In the genomic region with DNA sequence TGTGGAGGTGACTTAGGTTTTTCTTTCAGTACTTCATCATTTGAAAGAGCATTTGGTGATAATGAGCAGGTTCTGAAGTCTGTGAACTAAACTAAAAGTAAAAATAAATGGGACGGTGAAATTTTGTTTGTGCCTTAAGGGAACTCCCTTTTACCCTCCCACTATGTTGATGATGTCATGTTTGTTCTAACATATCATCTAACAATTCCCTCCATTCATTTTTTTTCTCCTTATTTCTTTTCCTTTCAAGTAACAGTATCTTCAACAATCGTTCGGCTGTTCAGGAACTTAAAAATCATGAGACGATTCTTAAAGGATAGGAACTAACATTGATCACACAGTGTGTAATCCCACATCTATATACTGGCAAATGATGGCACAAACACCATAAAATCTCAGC, we compare ENCODE assay signal across 18 cellular contexts. TPM values are rescaled to one million over a fixed set of nuclear protein-coding genes. Genes with fewer than 3 reads are reported as not detected.
A peak's percentile ranks its signal among the peaks of the same experiment; 100 is the strongest.
DNase-seq lines count a peak whose midpoint lies in the region; ATAC-seq, FAIRE-seq and TF ChIP-seq lines count a peak whose summit lies in the region.
"Had no signal": no experiment of that assay in that cellular context is flagged by ENCODE, and none has a peak within 500 bp of the region (broad histone marks: within the 10 kb centered on the region; RNA-seq: fewer than 3 reads in every experiment).

No MANE protein-coding gene starts in this region.

- intact Hi-C loops in K562 (cut with micrococcal nuclease) (no loop called here), posterior vena cava (cut with DNase I) (no loop called here)

- H3K9me3 ChIP-seq in HEK293 (ENCODE audit: control insufficient read depth, insufficient read depth, low read depth, low read length): no peaks in the 10 kb centered on the region
- no peaks in the 10 kb centered on the region for H3K9me3 ChIP-seq in K562 (replicated peaks; ENCODE audit: control insufficient read depth, insufficient read depth, low read depth, low read length)
- no peaks in the 10 kb centered on the region for H3K9me3 ChIP-seq in mesenchymal stem cell (ENCODE audit: control insufficient read depth, low read length)
- H3K9me3 ChIP-seq: SJSA1 had no signal

- H3K4me1 ChIP-seq in HEK293 (ENCODE audit: control insufficient read depth, insufficient read depth, low read length) (no peaks in the 10 kb centered on the region; the same call in 1 of the 2 replicates), K562 (replicated peaks in 1 of 2; ENCODE audit: control insufficient read depth in 2 of 2, insufficient read depth in 2 of 2, low read length in 2 of 2) (no peaks in the 10 kb centered on the region; a peak in 2 of 5 replicates), mesenchymal stem cell (ENCODE audit: control insufficient read depth, insufficient read depth, low read depth, low read length) (peaks cover 2% of the 10 kb centered on the region)
- H3K4me1 ChIP-seq: SJSA1 had no signal

- no peak overlapping the region for H3K4ac ChIP-seq in mesenchymal stem cell (ENCODE audit: low read depth in 1 of 2, low read length in 2 of 2)

- H3K27me3 Mint-ChIP-seq in T-helper 2 cell treated with Interferon-gamma antibody and Interleukin-4, amounts not matched to agents 5 μg/mL and 100 μg/mL, for 36 hours (ENCODE audit: low read depth): peaks cover 2% of the 10 kb centered on the region

- no peak overlapping the region for H3K4me3 Mint-ChIP-seq in T-helper 2 cell treated with Interferon-gamma antibody and Interleukin-4, amounts not matched to agents 5 μg/mL and 100 μg/mL, for 36 hours
- H3K4me3 Mint-ChIP-seq: CD14-positive monocyte had no signal

- no peaks in the 10 kb centered on the region for H3K79me1 ChIP-seq in mesenchymal stem cell (replicated peaks; ENCODE audit: low read length, poor library complexity, severe bottlenecking)

- H3K4me3 ChIP-seq in HEK293 (ENCODE audit: low read depth, low read length) (no peak overlapping the region), K562 (no peak overlapping the region), mesenchymal stem cell (ENCODE audit: insufficient read depth in 1 of 2, low read depth in 1 of 2, low read length in 2 of 2) (no peak overlapping the region)
- H3K4me3 ChIP-seq: MG63, SJSA1 had no signal

- peaks cover 3% of the 10 kb centered on the region for H3K9me3 Mint-ChIP-seq in T-helper 2 cell treated with Interferon-gamma antibody and Interleukin-4, amounts not matched to agents 5 μg/mL and 100 μg/mL, for 36 hours

- H3K4me2 ChIP-seq in K562 (ENCODE audit: insufficient read depth, low read length) (no peak overlapping the region), mesenchymal stem cell (ENCODE audit: low read length, poor library complexity, severe bottlenecking) (no peak overlapping the region)

- H3K36me3 ChIP-seq in HEK293 (ENCODE audit: control insufficient read depth in 2 of 2, insufficient read depth in 1 of 2, low read length in 2 of 2) (no peaks in the 10 kb centered on the region), K562 (ENCODE audit: control insufficient read depth, insufficient read depth, low read length) (no peaks in the 10 kb centered on the region), mesenchymal stem cell (ENCODE audit: control insufficient read depth in 1 of 2, insufficient read depth in 2 of 2, low read depth in 1 of 2, low read length in 2 of 2) (no peaks in the 10 kb centered on the region)
- H3K36me3 ChIP-seq: MG63, SJSA1 had no signal

- H3K9ac ChIP-seq in K562 (ENCODE audit: insufficient read depth in 1 of 2, low read depth in 2 of 2, low read length in 2 of 2): no peak overlapping the region
- H3K9ac ChIP-seq in mesenchymal stem cell (ENCODE audit: low read length): no peak overlapping the region

- H2BK15ac ChIP-seq in mesenchymal stem cell (ENCODE audit: low read depth, poor library complexity, severe bottlenecking): no peak overlapping the region

- H2BK12ac ChIP-seq in mesenchymal stem cell (ENCODE audit: low read length in 2 of 2): no peak overlapping the region

- H3K18ac ChIP-seq in mesenchymal stem cell (ENCODE audit: low read depth in 1 of 2, low read length in 2 of 2): no peak overlapping the region

- no peak overlapping the region for H3K23ac ChIP-seq in mesenchymal stem cell (ENCODE audit: low read length in 2 of 2)

- no peak overlapping the region for H3K14ac ChIP-seq in mesenchymal stem cell (ENCODE audit: low read length in 2 of 2)

- H3K27ac Mint-ChIP-seq in T-helper 2 cell treated with Interferon-gamma antibody and Interleukin-4, amounts not matched to agents 5 μg/mL and 100 μg/mL, for 36 hours: no peak overlapping the region
- H3K27ac Mint-ChIP-seq: CD14-positive monocyte had no signal

- no peak for TF ChIP-seq RAD21 in K562 (CRISPR knock-in tag; conservative IDR thresholded peaks at IDR 0.05 in 1 of 2, IDR thresholded peaks at IDR 0.05 in 1 of 2)

- BruUV-seq in K562 (replicated peaks; lab: Mats Ljungman, UMichigan): no TSS peak

- no peaks in the 10 kb centered on the region for H3K36me3 Mint-ChIP-seq in T-helper 2 cell treated with Interferon-gamma antibody and Interleukin-4, amounts not matched to agents 5 μg/mL and 100 μg/mL, for 36 hours (ENCODE audit: low read depth)
- H3K36me3 Mint-ChIP-seq: CD14-positive monocyte had no signal

- ATAC-seq in K562 (no peak), HG03520 (IDR thresholded peaks at IDR 0.05; ENCODE audit: unreplicated experiment) (no peak)

- no peaks in the 10 kb centered on the region for H3K9me1 ChIP-seq in K562 (ENCODE audit: control insufficient read depth, insufficient read depth, low read length)

- POLR2A ChIA-PET in HEK293 (lab: Yijun Ruan, JAX) (interaction anchor here (0.6 to 1.3 kb wide), 3 partner anchors 29 to 408 kb away, joined by 3 to 4 read pairs (median 3); no protein-coding TSS in a partner anchor), K562 (lab: Yijun Ruan, JAX) (no interaction called here)

- H4K8ac ChIP-seq in mesenchymal stem cell (ENCODE audit: low read length): no peak overlapping the region

- H2BK120ac ChIP-seq in mesenchymal stem cell (ENCODE audit: low read depth, low read length): no peak overlapping the region

- H3K4me1 Mint-ChIP-seq in T-helper 2 cell treated with Interferon-gamma antibody and Interleukin-4, amounts not matched to agents 5 μg/mL and 100 μg/mL, for 36 hours (ENCODE audit: low read depth): peaks cover 6% of the 10 kb centered on the region

- peak overlapping the region; percentile 84 for H3K27ac ChIP-seq in 22Rv1
- no peak overlapping the region for H3K27ac ChIP-seq in HEK293 (ENCODE audit: extremely low read depth, low read depth, low read length)
- no peak overlapping the region for H3K27ac ChIP-seq in K562 (ENCODE audit: extremely low read depth, low read depth, low read length)
- H3K27ac ChIP-seq in mesenchymal stem cell (ENCODE audit: low read length, poor library complexity, severe bottlenecking): no peak overlapping the region
- H3K27ac ChIP-seq: HL-60, SJSA1 had no signal

- 22% methylated on average over 4 of the region's 4 CpGs for WGBS in K562 (ENCODE audit: insufficient coverage, low coverage, missing lambda C conversion rate)
- WGBS in mesenchymal stem cell: 94% methylated on average over 4 of the region's 4 CpGs

- in situ Hi-C loops in K562 (cut with MboI): no loop called here

- no peaks in the 10 kb centered on the region for H4K20me1 ChIP-seq in K562 (replicated peaks; ENCODE audit: control insufficient read depth, insufficient read depth, low read length)

- peak overlapping the region; percentile 26 for H2AK5ac ChIP-seq in mesenchymal stem cell (ENCODE audit: low read length, severe bottlenecking)

- no peak for TF ChIP-seq EP300 in K562 (IDR thresholded peaks at IDR 0.05; ENCODE audit: low read length)

- no peak overlapping the region for H2AFZ ChIP-seq in K562 (ENCODE audit: low read depth, low read length)
- H2AFZ ChIP-seq in mesenchymal stem cell (ENCODE audit: low read depth, low read length): no peak overlapping the region

- no peak for TF ChIP-seq POLR2A in K562 (conservative IDR thresholded peaks at IDR 0.05)

- CTCF ChIA-PET in HEK293 (lab: Yijun Ruan, JAX): interaction anchor here (0.7 to 1.0 kb wide), 3 partner anchors 10 to 730 kb away, joined by 4 to 6 read pairs (median 4); no protein-coding TSS in a partner anchor
- CTCF ChIA-PET in K562 (lab: Yijun Ruan, JAX; ENCODE audit: low intra/inter-chr PET ratio): no interaction called here

- H3K79me2 ChIP-seq in K562 (ENCODE audit: control insufficient read depth, insufficient read depth, low read length): no peaks in the 10 kb centered on the region

- DNase-seq in K562 (ENCODE audit: extremely low read depth in 1 of 4, low spot score in 3 of 4) (no peak), mesenchymal stem cell (no peak), pons (ENCODE audit: low spot score) (no peak), posterior vena cava (ENCODE audit: low spot score) (no peak)
- no peak for DNase-seq in T-helper 2 cell treated with Interferon-gamma antibody and Interleukin-4, amounts not matched to agents 5 μg/mL and 100 μg/mL, for 36 hours (ENCODE audit: low spot score)
- DNase-seq: DND-41, GDM1, MG63, NCI-H1105 treated with DMSO at 0.1 percent for 48 hours, NCI-H187, NCI-H748 treated with DMSO at 0.1 percent for 48 hours, RPMI8226 had no signal

- no peak overlapping the region for H2BK5ac ChIP-seq in mesenchymal stem cell (ENCODE audit: low read depth, low read length, poor library complexity, severe bottlenecking)

- H3K27me3 ChIP-seq in K562 (ENCODE audit: control insufficient read depth in 2 of 2, insufficient read depth in 2 of 2, low read length in 2 of 2) (no peaks in the 10 kb centered on the region; a peak in 1 of 5 replicates), mesenchymal stem cell (ENCODE audit: control insufficient read depth in 1 of 2, insufficient read depth in 1 of 2, low read length in 2 of 2) (no peaks in the 10 kb centered on the region)
- H3K27me3 ChIP-seq: MG63, SJSA1 had no signal

- TF ChIP-seq CTCF in 22Rv1 (IDR thresholded peaks at IDR 0.05) (no peak), HEK293 (tag by site-specific recombination; IDR thresholded peaks at IDR 0.05) (no peak), K562 (IDR thresholded peaks at IDR 0.05 in 2 of 3, conservative IDR thresholded peaks at IDR 0.05 in 1 of 3; ENCODE audit: insufficient read depth in 2 of 3, low read depth in 1 of 3, low read length in 3 of 3) (no peak)

- H4K91ac ChIP-seq in mesenchymal stem cell (ENCODE audit: low read length): no peak overlapping the region

- no peak for FAIRE-seq in K562 (lab: Jason Lieb, UNC)

RNA-seq across cellular contexts. Expression of a gene that starts 30.0 kb away (rescaled TPM):
- 23.6 and 29.2 TPM in 2 replicates for total RNA-seq in K562 (2011; cell fraction: chromatin; rRNA removed; ENCODE audit: low replicate concordance)
- total RNA-seq in K562 (2011; cell fraction: nucleolus; rRNA removed): 17.0 and 26.0 TPM in 2 replicates
- 17.2 and 26.8 TPM in 2 replicates for total RNA-seq in K562 (2011; cell fraction: nucleoplasm; rRNA removed)
- total RNA-seq in K562 (2014; rRNA removed): 24.4 and 38.8 TPM in 2 replicates
- 18.4 and 22.1 TPM in 2 replicates for total RNA-seq in K562 (2014; rRNA removed; fragmentation: Illumina TruSeq; extraction: Trizol)
- total RNA-seq in K562 (2015; rRNA removed; fragmentation: Illumina TruSeq; extraction: Trizol): 35.3 and 39.1 TPM in 2 replicates
- 68.4 and 68.6 TPM in 2 replicates for total RNA-seq in K562 (2021)
- 7.7 and 18.0 TPM in 2 replicates for polyA plus RNA-seq in K562 (2011; rRNA removed)
- polyA plus RNA-seq in K562 (2011; cell fraction: cytosol; rRNA removed): 12.4 and 22.0 TPM in 2 replicates
- polyA plus RNA-seq in K562 (2011; cell fraction: nucleus; rRNA removed): 73.6 and 97.0 TPM in 2 replicates
- 38.3 and 116 TPM in 2 replicates for polyA plus RNA-seq in K562 (2012)
- polyA plus RNA-seq in K562 (2014; fragmentation: Illumina TruSeq; extraction: Trizol): 47.0 and 60.0 TPM in 2 replicates
- 10 to 100 TPM; 11.4 to 18.2 TPM for polyA plus RNA-seq in K562 (2014; fragmentation: Nextera tagmentation; extraction: Ambion mirVana)
- polyA plus RNA-seq in K562 (2014; rRNA removed): 19.0 and 30.4 TPM in 2 replicates
- 10.8 and 16.9 TPM in 2 replicates for polyA minus RNA-seq in K562 (2011; rRNA and poly(A)+ RNA removed)
- 43.5 and 61.6 TPM in 2 replicates for polyA minus RNA-seq in K562 (2011; cell fraction: cytosol; rRNA and poly(A)+ RNA removed)
- polyA minus RNA-seq in K562 (2011; cell fraction: nucleus; rRNA and poly(A)+ RNA removed): 22.5 and 41.3 TPM in 2 replicates
- 98.6 TPM for polyA plus RNA-seq in mesenchymal stem cell (2013, experiment 1 of 2)
- polyA plus RNA-seq in mesenchymal stem cell (2013, experiment 2 of 2): 94.7 TPM
- total RNA-seq in posterior vena cava: 10 to 100 TPM; 72.1 to 86.2 TPM
